21 cellular contexts compared by ENCODE assay signal in genomic region chr9:137147091-137147792, GRCh38. TPM values are rescaled to one million over a fixed set of nuclear protein-coding genes. Genes with fewer than 3 reads are reported as not detected.
"Had no signal": no experiment of that assay in that cellular context is flagged by ENCODE, and none has a peak within 500 bp of the region (broad histone marks: within the 10 kb centered on the region; RNA-seq: fewer than 3 reads in every experiment).

No MANE protein-coding gene starts in this region.

- H3K27ac ChIP-seq: cardiac muscle cell, coronary artery, psoas muscle, sigmoid colon had no signal

- ATAC-seq: left lobe of liver; mucosa of descending colon; naive thymus-derived CD8-positive, alpha-beta T cell; psoas muscle had no signal

- H3K4me1 ChIP-seq: psoas muscle had no signal

- DNase-seq: activated CD4-positive, alpha-beta T cell treated with anti-CD3 and anti-CD28 coated beads, Interleukin-2, amount 50 U/mL, for 4 hours; activated gamma-delta T cell treated with Interleukin-2 at 50 U/mL for 16 hours; activated naive CD8-positive, alpha-beta T cell treated with anti-CD3 and anti-CD28 coated beads for 36 hours; activated T-cell treated with anti-CD3 and anti-CD28 coated beads, Interleukin-2, amount 50 U/mL, for 24 hours; effector CD4-positive, alpha-beta T cell; foreskin melanocyte; naive thymus-derived CD8-positive, alpha-beta T cell; nucleus accumbens; sigmoid colon; stimulated activated CD4-positive, alpha-beta T cell treated with anti-CD3 and anti-CD28 coated beads, Interleukin-2, amount 100 ng/mL, for 24 hours; stimulated activated naive CD4-positive, alpha-beta T cell; T-helper 2 cell had no signal

- FAIRE-seq: astrocyte, islet of Langerhans, TTC549 had no signal

- H3K9me3 ChIP-seq: mucosa of descending colon, psoas muscle, sigmoid colon had no signal

- H3K36me3 ChIP-seq: cardiac muscle cell, sigmoid colon had no signal

- H3K4me3 ChIP-seq: cardiac muscle cell, coronary artery, mucosa of descending colon, psoas muscle, sigmoid colon had no signal

RNA-seq across cellular contexts. Expression of gene GRIN1, which starts 8.3 kb away (rescaled TPM):
- total RNA-seq: activated naive CD8-positive, alpha-beta T cell treated with anti-CD3 and anti-CD28 coated beads for 36 hours; left lobe of liver; naive thymus-derived CD8-positive, alpha-beta T cell; psoas muscle had no signal
- polyA plus RNA-seq: naive thymus-derived CD8-positive, alpha-beta T cell had no signal

RNA-seq across cellular contexts. Expression of gene LRRC26, which starts 22.6 kb away (rescaled TPM):
- total RNA-seq: activated naive CD8-positive, alpha-beta T cell treated with anti-CD3 and anti-CD28 coated beads for 36 hours; astrocyte; cardiac muscle cell; left lobe of liver; naive thymus-derived CD8-positive, alpha-beta T cell; psoas muscle; ureter had no signal
- polyA plus RNA-seq: naive thymus-derived CD8-positive, alpha-beta T cell; psoas muscle had no signal

RNA-seq across cellular contexts. Expression of gene TMEM210, which starts 24.6 kb away (rescaled TPM):
- total RNA-seq: activated naive CD8-positive, alpha-beta T cell treated with anti-CD3 and anti-CD28 coated beads for 36 hours; astrocyte; cardiac muscle cell; left lobe of liver; naive thymus-derived CD8-positive, alpha-beta T cell; psoas muscle; sigmoid colon; ureter had no signal
- polyA plus RNA-seq: cardiac muscle cell; naive thymus-derived CD8-positive, alpha-beta T cell; psoas muscle had no signal
